ENCODE assay signal across 28 cellular contexts in the genomic region with DNA sequence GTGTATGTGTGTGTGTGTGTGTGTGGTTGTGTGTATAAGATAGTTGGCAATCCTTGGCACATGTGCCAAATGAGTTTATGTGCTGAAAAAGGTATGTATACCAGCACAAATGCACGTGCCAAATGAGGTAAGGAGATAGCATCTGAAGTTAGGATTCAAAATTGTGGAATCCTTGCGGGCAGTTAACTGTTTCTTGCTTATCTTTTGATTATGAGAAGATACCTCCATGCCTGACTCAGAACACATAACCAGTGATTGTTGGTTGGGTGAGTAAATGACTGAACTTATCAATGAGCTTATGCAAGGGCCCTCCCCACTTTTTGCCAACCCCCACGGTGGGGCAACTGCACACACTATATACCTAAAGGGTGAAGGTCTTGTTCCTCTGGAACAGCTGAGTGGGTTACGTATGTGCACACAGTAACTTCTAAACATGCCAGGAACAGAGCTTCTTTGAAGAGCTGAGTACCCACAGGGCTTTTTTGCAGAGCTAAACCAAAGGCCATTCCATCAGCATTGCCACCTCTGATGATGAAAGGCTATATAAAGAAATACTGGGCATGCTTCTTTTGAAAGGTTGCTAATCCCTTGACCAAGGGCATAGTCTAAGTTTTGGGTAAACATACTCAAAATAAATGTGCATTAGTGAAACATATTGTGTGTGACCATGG.
DNase-seq lines count a peak whose midpoint lies in the region; ATAC-seq, FAIRE-seq and TF ChIP-seq lines count a peak whose summit lies in the region.
"Had no signal": no experiment of that assay in that cellular context is flagged by ENCODE, and none has a peak within 500 bp of the region (broad histone marks: within the 10 kb centered on the region; RNA-seq: fewer than 3 reads in every experiment).

No MANE protein-coding gene starts in this region.

- WGBS in K562 (ENCODE audit: insufficient coverage, low coverage, missing lambda C conversion rate) = 37% methylated on average over 4 of the region's 4 CpGs
- 73% methylated on average over 4 of the region's 4 CpGs for WGBS in liver
- WGBS in trophoblast cell (ENCODE audit: extremely low coverage, insufficient coverage, insufficient read length) = no CpG with 5 or more reads among the region's 4 CpGs

- H3K79me1 ChIP-seq in trophoblast cell (ENCODE audit: low read length) = peaks cover 1% of the 10 kb centered on the region

- H2BK12ac ChIP-seq in trophoblast cell (ENCODE audit: low read length) = no peak overlapping the region

- no peak overlapping the region for H4K8ac ChIP-seq in trophoblast cell (ENCODE audit: low read depth, low read length)

- no peaks in the 10 kb centered on the region for H3K9me1 ChIP-seq in K562 (ENCODE audit: control insufficient read depth, insufficient read depth, low read length)

- H2AFZ ChIP-seq in OCI-LY1 (ENCODE audit: low read length) (no peak overlapping the region), K562 (ENCODE audit: low read depth, low read length) (no peak overlapping the region), trophoblast cell (ENCODE audit: insufficient read depth, low read length, poor library complexity) (no peak overlapping the region)

- peaks cover 8% of the 10 kb centered on the region; the same call in 1 of the 2 replicates for H3F3A ChIP-seq in OCI-LY1 (ENCODE audit: insufficient read depth, low read length)

- no peak for ATAC-seq in K562
- ATAC-seq: HCT116 had no signal

- H3K4me3 ChIP-seq in OCI-LY1 (ENCODE audit: low read depth, low read length, poor library complexity, severe bottlenecking) = no peak overlapping the region
- no peak overlapping the region for H3K4me3 ChIP-seq in K562
- H3K4me3 ChIP-seq in liver (ENCODE audit: low read depth in 1 of 3, low read length in 3 of 3) = no peak overlapping the region
- H3K4me3 ChIP-seq in trophoblast cell (ENCODE audit: low read depth, low read length) = no peak overlapping the region
- H3K4me3 ChIP-seq: GM12878, SJSA1 had no signal

- no peak overlapping the region for H2BK120ac ChIP-seq in trophoblast cell (ENCODE audit: insufficient read depth, low read length, poor library complexity)

- FAIRE-seq in K562 (lab: Jason Lieb, UNC) = no peak
- FAIRE-seq: H1 had no signal

- CTCF ChIA-PET in K562 (lab: Yijun Ruan, JAX; ENCODE audit: low intra/inter-chr PET ratio) = no interaction called here

- H3K36me3 ChIP-seq in OCI-LY1 (ENCODE audit: insufficient read depth, low read length) (peaks cover 36% of the 10 kb centered on the region), K562 (ENCODE audit: control insufficient read depth, insufficient read depth, low read length) (peaks cover 64% of the 10 kb centered on the region), liver (ENCODE audit: control insufficient read depth in 4 of 4, insufficient read depth in 3 of 4, low read depth in 1 of 4, low read length in 3 of 4) (peaks cover 0 to 2% (median 0%) of the 10 kb centered on the region in 4 donors), trophoblast cell (ENCODE audit: control insufficient read depth in 1 of 2, insufficient read depth in 2 of 2, low read length in 2 of 2) (peaks cover 2 to 5% of the 10 kb centered on the region in 2 experiments)
- H3K36me3 ChIP-seq: SJSA1 had no signal

- H3K27me3 ChIP-seq in OCI-LY1 (ENCODE audit: insufficient read depth, low read length) (no peaks in the 10 kb centered on the region), K562 (ENCODE audit: control insufficient read depth in 2 of 2, insufficient read depth in 2 of 2, low read length in 2 of 2) (no peaks in the 10 kb centered on the region), liver (ENCODE audit: control insufficient read depth in 4 of 4, insufficient read depth in 4 of 4, low read length in 3 of 4) (no peaks in the 10 kb centered on the region), trophoblast cell (ENCODE audit: insufficient read depth, low read length) (no peaks in the 10 kb centered on the region)
- H3K27me3 ChIP-seq: SJSA1 had no signal

- TF ChIP-seq EP300 in K562 (IDR thresholded peaks at IDR 0.05; ENCODE audit: low read length) = 0 out of 2 replicates have a peak, but pooled peaks have one; percentile 6

- H3K4me2 ChIP-seq in OCI-LY1 (ENCODE audit: low read length) (no peak overlapping the region; the same call in 1 of the 2 replicates), K562 (ENCODE audit: insufficient read depth, low read length) (no peak overlapping the region), trophoblast cell (ENCODE audit: low read length) (no peak overlapping the region)

- H2AK5ac ChIP-seq in trophoblast cell (ENCODE audit: low read length) = no peak overlapping the region

- H3K27ac ChIP-seq in OCI-LY1 (ENCODE audit: low read depth, low read length, poor library complexity, severe bottlenecking) = peak overlapping the region; percentile 99
- no peak overlapping the region for H3K27ac ChIP-seq in K562 (ENCODE audit: extremely low read depth, low read depth, low read length)
- H3K27ac ChIP-seq in liver (ENCODE audit: low read depth in 1 of 2, low read length in 2 of 2) = no peak overlapping the region
- no peak overlapping the region for H3K27ac ChIP-seq in trophoblast cell (ENCODE audit: low read depth, low read length)
- H3K27ac ChIP-seq: HL-60, SJSA1 had no signal

- no peak for TF ChIP-seq POLR2A in K562 (conservative IDR thresholded peaks at IDR 0.05)

- H2BK5ac ChIP-seq in trophoblast cell (ENCODE audit: low read depth, low read length, poor library complexity) = no peak overlapping the region

- no peaks in the 10 kb centered on the region for H3K9me2 ChIP-seq in OCI-LY1 (ENCODE audit: low read depth, low read length)

- H3K4ac ChIP-seq in trophoblast cell (ENCODE audit: low read depth, low read length) = no peak overlapping the region

- H4K20me1 ChIP-seq in OCI-LY1 (ENCODE audit: insufficient read depth, low read length) = no peaks in the 10 kb centered on the region
- no peaks in the 10 kb centered on the region for H4K20me1 ChIP-seq in K562 (replicated peaks; ENCODE audit: control insufficient read depth, insufficient read depth, low read length)

- H3K14ac ChIP-seq in trophoblast cell (ENCODE audit: low read length) = no peak overlapping the region

- H4K91ac ChIP-seq in trophoblast cell (ENCODE audit: low read depth, low read length) = no peak overlapping the region

- no peak overlapping the region for H3K23ac ChIP-seq in trophoblast cell (ENCODE audit: low read length)

- no peaks in the 10 kb centered on the region for H3K9me3 ChIP-seq in OCI-LY1 (ENCODE audit: low read length)
- no peaks in the 10 kb centered on the region for H3K9me3 ChIP-seq in K562 (replicated peaks; ENCODE audit: control insufficient read depth, insufficient read depth, low read depth, low read length)
- no peaks in the 10 kb centered on the region for H3K9me3 ChIP-seq in liver (ENCODE audit: control insufficient read depth in 4 of 4, low read length in 3 of 4)
- no peaks in the 10 kb centered on the region for H3K9me3 ChIP-seq in trophoblast cell (ENCODE audit: insufficient read depth, low read depth, low read length)
- H3K9me3 ChIP-seq: SJSA1 had no signal

- BruUV-seq in K562 (replicated peaks; lab: Mats Ljungman, UMichigan) = no TSS peak

- peaks cover 70% of the 10 kb centered on the region for H3K4me1 ChIP-seq in OCI-LY1 (ENCODE audit: insufficient read depth, low read length, severe bottlenecking)
- no peaks in the 10 kb centered on the region for H3K4me1 ChIP-seq in K562 (replicated peaks in 1 of 2; ENCODE audit: control insufficient read depth in 2 of 2, insufficient read depth in 2 of 2, low read length in 2 of 2)
- H3K4me1 ChIP-seq in liver (ENCODE audit: control insufficient read depth in 4 of 4, insufficient read depth in 4 of 4, low read length in 3 of 4) = peaks cover 0 to 10% (median 0%) of the 10 kb centered on the region in 4 donors
- peaks cover 6% of the 10 kb centered on the region in 2 experiments for H3K4me1 ChIP-seq in trophoblast cell (ENCODE audit: control insufficient read depth in 1 of 2, insufficient read depth in 2 of 2, low read length in 2 of 2)
- H3K4me1 ChIP-seq: SJSA1 had no signal

- DNase-seq in K562 (ENCODE audit: extremely low read depth in 1 of 4, low spot score in 3 of 4) (no peak), trophoblast cell (peak; percentile 41 to 82), DMS 273 (lab: John Stamatoyannopoulos, UW; ENCODE audit: unreplicated experiment) (no peak), NCI-H82 treated with DMSO at 0.1 percent for 48 hours (lab: John Stamatoyannopoulos, UW; ENCODE audit: unreplicated experiment) (no peak)
- DNase-seq in stimulated activated CD4-positive, alpha-beta T cell treated with anti-CD3 and anti-CD28 coated beads, Interleukin-2, amount 100 ng/mL, for 48 hours = no peak
- DNase-seq: C1 segment of cervical spinal cord; CD4-positive, alpha-beta memory T cell; COR-L47; EL; GDM1; Kasumi-1; NCI-H1092 treated with DMSO at 0.1 percent for 48 hours; NCI-H1436; NCI-H187; NCI-H2081 treated with DMSO at 0.1 percent for 48 hours; NCI-H2171; NCI-H345; NCI-H510A treated with DMSO at 0.1 percent for 48 hours; NCI-H748 treated with DMSO at 0.1 percent for 48 hours; Right ventricle myocardium superior; RPMI8226 had no signal

- H3K79me2 ChIP-seq in OCI-LY1 (ENCODE audit: insufficient read depth, low read length) (no peaks in the 10 kb centered on the region), K562 (ENCODE audit: control insufficient read depth, insufficient read depth, low read length) (no peaks in the 10 kb centered on the region), trophoblast cell (ENCODE audit: control insufficient read depth, insufficient read depth, low read length, poor library complexity) (peaks cover 1% of the 10 kb centered on the region)

- TF ChIP-seq CTCF in OCI-LY1 (IDR thresholded peaks at IDR 0.05; ENCODE audit: low read length) (no peak), K562 (IDR thresholded peaks at IDR 0.05 in 2 of 3, conservative IDR thresholded peaks at IDR 0.05 in 1 of 3; ENCODE audit: insufficient read depth in 2 of 3, low read depth in 1 of 3, low read length in 3 of 3) (no peak), liver (IDR thresholded peaks at IDR 0.05; ENCODE audit: low read depth, low read length, missing input control) (no peak)

- TF ChIP-seq RAD21 in K562 (CRISPR knock-in tag; conservative IDR thresholded peaks at IDR 0.05 in 1 of 2, IDR thresholded peaks at IDR 0.05 in 1 of 2) (no peak), liver (IDR thresholded peaks at IDR 0.05) (no peak)

- H3K9ac ChIP-seq in OCI-LY1 (ENCODE audit: low read length) (no peak overlapping the region), K562 (ENCODE audit: insufficient read depth in 1 of 2, low read depth in 2 of 2, low read length in 2 of 2) (no peak overlapping the region), liver (ENCODE audit: low read depth in 1 of 2, low read length in 2 of 2) (no peak overlapping the region), trophoblast cell (ENCODE audit: low read length) (no peak overlapping the region)

- intact Hi-C loops in K562 (cut with micrococcal nuclease) = no loop called here

- no peak overlapping the region for H3K18ac ChIP-seq in trophoblast cell (ENCODE audit: low read length)

- POLR2A ChIA-PET in K562 (lab: Yijun Ruan, JAX) = interaction anchor here (0.8 to 0.9 kb wide), 2 partner anchors 13 to 17 kb away, joined by 3 read pairs; no protein-coding TSS in a partner anchor

- H4K12ac ChIP-seq in trophoblast cell (ENCODE audit: low read depth, low read length) = no peak overlapping the region

- in situ Hi-C loops in K562 (cut with MboI) = no loop called here

TF ChIP-seq in K562, 482 proteins besides CTCF, POLR2A, EP300 and RAD21 (continues in another document):
- no peak for TF ChIP-seq CBFA2T2 (conservative IDR thresholded peaks at IDR 0.05)

TF ChIP-seq in liver, 16 proteins besides CTCF, POLR2A, EP300 and RAD21 (continues in another document):
- TF ChIP-seq HNF4A (conservative IDR thresholded peaks at IDR 0.05) = peak; percentile 76

Comparison
In these comparisons a context has a peak if more than half of its experiments do, and no peak if none do; other contexts are left out.
1. DNase-seq: peak in trophoblast cell (2 of 2); none in K562 (0 of 4), stimulated activated CD4-positive, alpha-beta T cell treated with anti-CD3 and anti-CD28 coated beads, Interleukin-2, amount 100 ng/mL, for 48 hours (0 of 2), DMS 273 (single experiment) and NCI-H82 treated with DMSO at 0.1 percent for 48 hours (single experiment).